Comparison of ENCODE assay signal across 10 cellular contexts in genomic region chr22:31917227-31917921, GRCh38. TPM values are rescaled to one million over a fixed set of nuclear protein-coding genes. Genes with fewer than 3 reads are reported as not detected.
A peak's percentile ranks its signal among the peaks of the same experiment; 100 is the strongest.
DNase-seq lines count a peak whose midpoint lies in the region; ATAC-seq and TF ChIP-seq lines count a peak whose summit lies in the region.
"Had no signal": no experiment of that assay in that cellular context is flagged by ENCODE, and none has a peak within 500 bp of the region (broad histone marks: within the 10 kb centered on the region; RNA-seq: fewer than 3 reads in every experiment).

No MANE protein-coding gene starts in this region.

- no peaks in the 10 kb centered on the region for H3K79me2 ChIP-seq in smooth muscle cell (ENCODE audit: low read depth)

- ATAC-seq in heart right ventricle (peak; percentile 35 to 66 (median 52)), HG02798 (IDR thresholded peaks at IDR 0.05; ENCODE audit: poor library complexity, unreplicated experiment) (no peak)
- ATAC-seq: HCT116 had no signal

- H3K4me1 ChIP-seq in heart right ventricle (peaks cover 0 to 47% (median 0%) of the 10 kb centered on the region in 9 donors), smooth muscle cell (ENCODE audit: low read depth) (no peaks in the 10 kb centered on the region)

- H3K27ac ChIP-seq in heart right ventricle (peak overlapping the region in 1 of 10 donors; percentile 74), smooth muscle cell (ENCODE audit: low read depth) (no peak overlapping the region)

- DNase-seq in CD1c-positive myeloid dendritic cell (ENCODE audit: extremely low spot score) (peak; percentile 89), GM19238 (ENCODE audit: insufficient read length, low spot score) (peak; percentile 60), NAMALWA (ENCODE audit: low spot score) (peak; percentile 34), heart right ventricle (peak in 1 of 2 donors; percentile 20), smooth muscle cell (lab: John Stamatoyannopoulos, UW; ENCODE audit: unreplicated experiment) (no peak), NCI-H2029 (lab: John Stamatoyannopoulos, UW) (no peak)
- DNase-seq in stimulated activated CD4-positive, alpha-beta T cell treated with anti-CD3 and anti-CD28 coated beads, Interleukin-12 subunit alpha, Interleukin-12 subunit beta, amount 100 ng/mL, for 4 hours, result no peak
- DNase-seq: DMS153 had no signal

- H3K9ac ChIP-seq in smooth muscle cell (ENCODE audit: low read depth), result no peak overlapping the region

- no peaks in the 10 kb centered on the region for H3K9me3 ChIP-seq in heart right ventricle
- no peaks in the 10 kb centered on the region for H3K9me3 ChIP-seq in smooth muscle cell (replicated peaks; ENCODE audit: low read depth)

- H3K4me2 ChIP-seq in smooth muscle cell, result no peak overlapping the region

- no peaks in the 10 kb centered on the region for H3F3A ChIP-seq in smooth muscle cell (ENCODE audit: low read depth)

- 77 to 80% methylated on average over 17 of the region's 17 CpGs for WGBS in heart right ventricle, 2 donors
- 91% methylated on average over 15 of the region's 17 CpGs for WGBS in smooth muscle cell (ENCODE audit: low lambda C conversion rate)

- H3K36me3 ChIP-seq in heart right ventricle, result no peaks in the 10 kb centered on the region
- no peaks in the 10 kb centered on the region for H3K36me3 ChIP-seq in smooth muscle cell (ENCODE audit: low read depth)

- no peaks in the 10 kb centered on the region for H4K20me1 ChIP-seq in smooth muscle cell (ENCODE audit: low read depth)

- TF ChIP-seq CTCF in heart right ventricle (IDR thresholded peaks at IDR 0.05), result no peak
- TF ChIP-seq CTCF in smooth muscle cell (IDR thresholded peaks at IDR 0.05; ENCODE audit: borderline replicate concordance, insufficient read depth, poor library complexity, severe bottlenecking), result no peak

- no peak overlapping the region for H3K4me3 ChIP-seq in heart right ventricle
- H3K4me3 ChIP-seq in smooth muscle cell, result no peak overlapping the region

- intact Hi-C loops in heart right ventricle (cut with DNase I), result no loop called here

- H3K27me3 ChIP-seq in heart right ventricle (no peaks in the 10 kb centered on the region), smooth muscle cell (ENCODE audit: low read depth) (no peaks in the 10 kb centered on the region)

- no peak overlapping the region for H2AFZ ChIP-seq in smooth muscle cell (ENCODE audit: low read depth)

RNA-seq across cellular contexts. Expression of gene YWHAH, which starts 27.0 kb away (rescaled TPM):
- 100 to 1,000 TPM in 2 of 10 donors, 10 to 100 TPM in 8; 57.7 to 115 (median 75.8) TPM for total RNA-seq in heart right ventricle
- 10 to 100 TPM; 38.8 to 87.2 TPM for polyA plus RNA-seq in heart right ventricle
- total RNA-seq in smooth muscle cell, result 74.4 and 79.4 TPM in 2 replicates
- polyA plus RNA-seq in smooth muscle cell, result 101 and 103 TPM in 2 replicates

Comparison
In these comparisons a context has a peak if more than half of its experiments do, and no peak if none do; other contexts are left out.
1. DNase-seq: peak in CD1c-positive myeloid dendritic cell (single experiment), GM19238 (single experiment) and NAMALWA (single experiment); none in smooth muscle cell (single experiment), NCI-H2029 (single experiment) and stimulated activated CD4-positive, alpha-beta T cell treated with anti-CD3 and anti-CD28 coated beads, Interleukin-12 subunit alpha, Interleukin-12 subunit beta, amount 100 ng/mL, for 4 hours (single experiment).